29 cellular contexts compared by ENCODE assay signal in the genomic region with DNA sequence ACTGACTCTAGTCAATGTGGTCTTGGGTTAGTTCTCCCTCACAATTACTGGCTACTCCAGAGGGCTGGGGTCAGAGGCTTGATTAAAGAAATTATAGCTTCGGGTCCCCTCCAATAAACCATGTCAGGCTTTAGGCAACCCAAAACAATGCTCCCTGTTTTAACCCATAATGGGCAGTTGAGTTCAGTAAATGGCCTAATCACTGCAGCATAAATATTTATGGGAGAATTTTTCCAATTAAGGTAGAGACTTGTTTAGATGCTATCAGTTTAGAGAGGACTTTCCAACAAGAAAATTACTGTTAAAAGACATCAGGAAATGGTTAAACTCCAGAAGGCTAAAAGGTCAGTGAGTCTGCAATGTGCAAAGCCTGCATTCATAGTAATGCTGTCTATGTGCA.
"Had no signal": no experiment of that assay in that cellular context is flagged by ENCODE, and none has a peak within 500 bp of the region (broad histone marks: within the 10 kb centered on the region; RNA-seq: fewer than 3 reads in every experiment).

No MANE protein-coding gene starts in this region.

- ATAC-seq: foreskin keratinocyte; gastroesophageal sphincter; heart right ventricle; left lobe of liver; natural killer cell treated with Interleukin-12 subunit alpha and Interleukin-12 subunit beta and Interleukin-15 and Interleukin-18, amount 100 ng/mL, for 72 hours; right lobe of liver had no signal

- H3K4me3 ChIP-seq: colonic mucosa, esophagus muscularis mucosa, gastroesophageal sphincter, heart right ventricle, lung, ovary, right lobe of liver, stomach, thyroid gland, vagina had no signal

- H3K36me3 ChIP-seq: colonic mucosa, esophagus muscularis mucosa, gastroesophageal sphincter, heart right ventricle, ovary, right lobe of liver, stomach, thyroid gland, vagina had no signal

- H3K27me3 Mint-ChIP-seq: dendritic cell treated with granulocyte-macrophage colony-stimulating factor and Interleukin-4, amounts not matched to agents 40 ng/mL and 50 ng/mL, for 4 days; natural killer cell treated with Interleukin-12 subunit alpha and Interleukin-12 subunit beta and Interleukin-15 and Interleukin-18, amount 100 ng/mL, for 72 hours had no signal

- H3K9me3 ChIP-seq: colonic mucosa, esophagus muscularis mucosa, ovary, right lobe of liver, stomach, thyroid gland, vagina had no signal

- H3K36me3 Mint-ChIP-seq: memory B cell; natural killer cell treated with Interleukin-12 subunit alpha and Interleukin-12 subunit beta and Interleukin-15 and Interleukin-18, amount 100 ng/mL, for 72 hours had no signal

- DNase-seq: caudate nucleus; colonic mucosa; effector CD8-positive, alpha-beta T cell; foreskin keratinocyte; glutamatergic neuron; heart right ventricle; hippocampal formation; nucleus accumbens; ovary; posterior cingulate gyrus; retina; right lobe of liver; small intestine; stimulated activated CD4-positive, alpha-beta T cell treated with anti-CD3 and anti-CD28 coated beads, Interleukin-12 subunit alpha, Interleukin-12 subunit beta, amount 100 ng/mL, for 4 hours; stimulated activated CD4-positive, alpha-beta T cell treated with anti-CD3 and anti-CD28 coated beads, Interleukin-1b, Interleukin-23, amount 100 ng/mL, for 48 hours; stimulated activated CD4-positive, alpha-beta T cell treated with anti-CD3 and anti-CD28 coated beads, Interleukin-4, amount 100 ng/mL, for 1 hour; stimulated activated CD8-positive, alpha-beta memory T cell treated with anti-CD3 and anti-CD28 coated beads, Interleukin-4, amount 100 ng/mL, for 48 hours; stimulated activated naive CD4-positive, alpha-beta T cell; stomach; thyroid gland; trophoblast cell had no signal

- H3K4me3 Mint-ChIP-seq: dendritic cell treated with granulocyte-macrophage colony-stimulating factor and Interleukin-4, amounts not matched to agents 40 ng/mL and 50 ng/mL, for 4 days; memory B cell; natural killer cell treated with Interleukin-12 subunit alpha and Interleukin-12 subunit beta and Interleukin-15 and Interleukin-18, amount 100 ng/mL, for 72 hours had no signal

- H3K27ac Mint-ChIP-seq: dendritic cell treated with granulocyte-macrophage colony-stimulating factor and Interleukin-4, amounts not matched to agents 40 ng/mL and 50 ng/mL, for 4 days; memory B cell; natural killer cell treated with Interleukin-12 subunit alpha and Interleukin-12 subunit beta and Interleukin-15 and Interleukin-18, amount 100 ng/mL, for 72 hours had no signal

- H3K4me1 ChIP-seq: colonic mucosa, esophagus muscularis mucosa, gastroesophageal sphincter, right lobe of liver, stomach, thyroid gland, vagina had no signal

- H3K4me1 Mint-ChIP-seq: memory B cell had no signal

- H3K27me3 ChIP-seq: colonic mucosa, esophagus muscularis mucosa, foreskin keratinocyte, gastroesophageal sphincter, heart right ventricle, ovary, right lobe of liver, stomach, thyroid gland, vagina had no signal
